Comparison of ENCODE assay signal across 17 cellular contexts in the genomic region with DNA sequence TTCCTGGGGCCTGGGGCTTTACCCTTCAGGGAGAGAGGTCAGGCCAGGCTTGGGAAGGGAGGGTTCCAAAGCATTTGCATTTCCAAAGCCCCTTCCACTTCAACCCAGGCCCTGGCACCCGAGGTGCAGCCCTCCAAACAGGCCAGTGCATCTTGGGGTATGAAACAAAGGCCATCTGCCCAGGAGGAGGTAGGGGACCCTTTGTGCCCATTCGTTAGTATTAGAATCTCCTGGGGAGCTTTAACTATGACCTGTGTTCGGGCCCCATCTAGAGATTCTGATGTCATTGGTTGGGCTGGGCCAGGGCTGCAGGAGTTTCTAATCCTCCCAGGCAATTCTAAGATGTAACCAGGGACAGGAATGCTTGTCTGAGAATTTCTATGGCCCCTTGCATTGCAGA.
DNase-seq lines count a peak whose midpoint lies in the region; ATAC-seq and TF ChIP-seq lines count a peak whose summit lies in the region.
"Had no signal": no experiment of that assay in that cellular context is flagged by ENCODE, and none has a peak within 500 bp of the region (broad histone marks: within the 10 kb centered on the region; RNA-seq: fewer than 3 reads in every experiment).

No MANE protein-coding gene starts in this region.

- intact Hi-C loops in posterior vena cava (cut with DNase I), result no loop called here

- no peak overlapping the region for H3K4me3 Mint-ChIP-seq in activated CD8-positive, alpha-beta memory T cell treated with anti-CD3 and anti-CD28 coated beads, Interleukin-2, amount 10 ng/mL, durations not matched to agents 7 days and 5 days
- H3K4me3 Mint-ChIP-seq in endodermal cell (no peak overlapping the region), HFFc6 (no peak overlapping the region)

- no peaks in the 10 kb centered on the region for H3K36me3 ChIP-seq in HEK293 (ENCODE audit: control insufficient read depth in 2 of 2, insufficient read depth in 1 of 2, low read length in 2 of 2)
- no peaks in the 10 kb centered on the region for H3K36me3 ChIP-seq in endodermal cell (ENCODE audit: control insufficient read depth, insufficient read depth, low read length)
- H3K36me3 ChIP-seq: BLaER1, HAP-1 had no signal

- TF ChIP-seq CTCF in HEK293 (tag by site-specific recombination; IDR thresholded peaks at IDR 0.05) (no peak), endodermal cell (conservative IDR thresholded peaks at IDR 0.05) (no peak), HFFc6 (IDR thresholded peaks at IDR 0.05) (no peak)

- WGBS in endodermal cell (ENCODE audit: insufficient coverage in 1 of 2, insufficient read length in 1 of 2), 2 experiments, result 17 to 55% methylated on average over 1 to 3 of the region's 3 CpGs

- CTCF ChIA-PET in activated CD8-positive, alpha-beta memory T cell treated with anti-CD3 and anti-CD28 coated beads, Interleukin-2, amount 10 ng/mL, durations not matched to agents 7 days and 5 days (lab: Charles Lee), result no interaction called here
- CTCF ChIA-PET in HEK293 (lab: Yijun Ruan, JAX), result interaction anchor here (1.3 kb wide), 1 partner anchor 10 kb away, joined by 6 read pairs; no protein-coding TSS in a partner anchor

- H3K4me3 ChIP-seq in HEK293 (ENCODE audit: low read depth, low read length) (no peak overlapping the region), endodermal cell (ENCODE audit: low read length) (no peak overlapping the region)
- H3K4me3 ChIP-seq: BLaER1, HAP-1 had no signal

- POLR2A ChIA-PET in HEK293 (lab: Yijun Ruan, JAX), result no interaction called here

- H3K4me1 ChIP-seq in HEK293 (ENCODE audit: control insufficient read depth, insufficient read depth, low read length) (no peaks in the 10 kb centered on the region), endodermal cell (ENCODE audit: control insufficient read depth, insufficient read depth, low read length) (no peaks in the 10 kb centered on the region)
- H3K4me1 ChIP-seq: HAP-1 had no signal

- peak; percentile 17 for DNase-seq in activated CD8-positive, alpha-beta memory T cell treated with anti-CD3 and anti-CD28 coated beads, Interleukin-2, amount 50 U/mL, for 48 hours
- no peak for DNase-seq in activated CD8-positive, alpha-beta memory T cell treated with anti-CD3 and anti-CD28 coated beads, Interleukin-2, amount 10 ng/mL, durations not matched to agents 7 days and 5 days
- DNase-seq in endodermal cell, result peak; percentile 47
- peak; percentile 36 for DNase-seq in posterior vena cava (ENCODE audit: low spot score)
- DNase-seq in left lobe of liver (ENCODE audit: low spot score), result no peak
- DNase-seq in NCI-H82 treated with DMSO at 0.1 percent for 48 hours (lab: John Stamatoyannopoulos, UW; ENCODE audit: unreplicated experiment), result no peak
- no peak for DNase-seq in HFFc6
- DNase-seq: 8988T, KG1, NCI-H1048, NCI-H146, NCI-H748 treated with DMSO at 0.1 percent for 48 hours, Right ventricle myocardium superior had no signal

- no peaks in the 10 kb centered on the region for H3K9me3 Mint-ChIP-seq in activated CD8-positive, alpha-beta memory T cell treated with anti-CD3 and anti-CD28 coated beads, Interleukin-2, amount 10 ng/mL, durations not matched to agents 7 days and 5 days (ENCODE audit: low read depth)
- no peaks in the 10 kb centered on the region for H3K9me3 Mint-ChIP-seq in endodermal cell
- no peaks in the 10 kb centered on the region for H3K9me3 Mint-ChIP-seq in HFFc6

- H3K9ac ChIP-seq in endodermal cell (ENCODE audit: extremely low read depth, low read length, poor library complexity, severe bottlenecking), result no peak overlapping the region
- H3K9ac ChIP-seq: BLaER1 had no signal

- H3K27ac Mint-ChIP-seq in activated CD8-positive, alpha-beta memory T cell treated with anti-CD3 and anti-CD28 coated beads, Interleukin-2, amount 10 ng/mL, durations not matched to agents 7 days and 5 days, result no peak overlapping the region
- H3K27ac Mint-ChIP-seq in endodermal cell (no peak overlapping the region), HFFc6 (no peak overlapping the region)

- H3K36me3 Mint-ChIP-seq in activated CD8-positive, alpha-beta memory T cell treated with anti-CD3 and anti-CD28 coated beads, Interleukin-2, amount 10 ng/mL, durations not matched to agents 7 days and 5 days, result no peaks in the 10 kb centered on the region
- H3K36me3 Mint-ChIP-seq in endodermal cell (ENCODE audit: low read depth), result no peaks in the 10 kb centered on the region
- no peaks in the 10 kb centered on the region for H3K36me3 Mint-ChIP-seq in HFFc6 (ENCODE audit: low read depth)

- H3K27ac ChIP-seq in HEK293 (ENCODE audit: extremely low read depth, low read depth, low read length) (no peak overlapping the region), endodermal cell (ENCODE audit: low read depth, low read length) (no peak overlapping the region)
- H3K27ac ChIP-seq: BLaER1, HL-60 had no signal

- H3K27me3 ChIP-seq in endodermal cell (ENCODE audit: control insufficient read depth, insufficient read depth, low read length, poor library complexity, severe bottlenecking), result peaks cover 22% of the 10 kb centered on the region

- peaks cover 2% of the 10 kb centered on the region for H3K4me1 Mint-ChIP-seq in activated CD8-positive, alpha-beta memory T cell treated with anti-CD3 and anti-CD28 coated beads, Interleukin-2, amount 10 ng/mL, durations not matched to agents 7 days and 5 days
- H3K4me1 Mint-ChIP-seq in endodermal cell (peaks cover 2% of the 10 kb centered on the region), HFFc6 (ENCODE audit: low read depth) (no peaks in the 10 kb centered on the region)

- no peak for ATAC-seq in activated CD8-positive, alpha-beta memory T cell treated with anti-CD3 and anti-CD28 coated beads, Interleukin-2, amount 10 ng/mL, durations not matched to agents 7 days and 5 days
- ATAC-seq in left lobe of liver, result no peak

- peaks cover 65% of the 10 kb centered on the region for H3K27me3 Mint-ChIP-seq in activated CD8-positive, alpha-beta memory T cell treated with anti-CD3 and anti-CD28 coated beads, Interleukin-2, amount 10 ng/mL, durations not matched to agents 7 days and 5 days
- H3K27me3 Mint-ChIP-seq in endodermal cell (ENCODE audit: insufficient read depth) (peaks cover 31% of the 10 kb centered on the region), HFFc6 (ENCODE audit: insufficient read depth) (peaks cover 76% of the 10 kb centered on the region)

- H3K9me3 ChIP-seq in HEK293 (ENCODE audit: control insufficient read depth, insufficient read depth, low read depth, low read length), result no peaks in the 10 kb centered on the region
- no peaks in the 10 kb centered on the region for H3K9me3 ChIP-seq in endodermal cell (ENCODE audit: control insufficient read depth, low read length)
- H3K9me3 ChIP-seq: BLaER1, HAP-1 had no signal

TF ChIP-seq in HEK293, 187 proteins besides CTCF, POLR2A, EP300 and RAD21 (continues in another document):
- no peak for TF ChIP-seq ZNF248 (tag by site-specific recombination; IDR thresholded peaks at IDR 0.05)
- no peak for TF ChIP-seq ZNF350 (tag by site-specific recombination; IDR thresholded peaks at IDR 0.05)
- TF ChIP-seq, protein P1, sequence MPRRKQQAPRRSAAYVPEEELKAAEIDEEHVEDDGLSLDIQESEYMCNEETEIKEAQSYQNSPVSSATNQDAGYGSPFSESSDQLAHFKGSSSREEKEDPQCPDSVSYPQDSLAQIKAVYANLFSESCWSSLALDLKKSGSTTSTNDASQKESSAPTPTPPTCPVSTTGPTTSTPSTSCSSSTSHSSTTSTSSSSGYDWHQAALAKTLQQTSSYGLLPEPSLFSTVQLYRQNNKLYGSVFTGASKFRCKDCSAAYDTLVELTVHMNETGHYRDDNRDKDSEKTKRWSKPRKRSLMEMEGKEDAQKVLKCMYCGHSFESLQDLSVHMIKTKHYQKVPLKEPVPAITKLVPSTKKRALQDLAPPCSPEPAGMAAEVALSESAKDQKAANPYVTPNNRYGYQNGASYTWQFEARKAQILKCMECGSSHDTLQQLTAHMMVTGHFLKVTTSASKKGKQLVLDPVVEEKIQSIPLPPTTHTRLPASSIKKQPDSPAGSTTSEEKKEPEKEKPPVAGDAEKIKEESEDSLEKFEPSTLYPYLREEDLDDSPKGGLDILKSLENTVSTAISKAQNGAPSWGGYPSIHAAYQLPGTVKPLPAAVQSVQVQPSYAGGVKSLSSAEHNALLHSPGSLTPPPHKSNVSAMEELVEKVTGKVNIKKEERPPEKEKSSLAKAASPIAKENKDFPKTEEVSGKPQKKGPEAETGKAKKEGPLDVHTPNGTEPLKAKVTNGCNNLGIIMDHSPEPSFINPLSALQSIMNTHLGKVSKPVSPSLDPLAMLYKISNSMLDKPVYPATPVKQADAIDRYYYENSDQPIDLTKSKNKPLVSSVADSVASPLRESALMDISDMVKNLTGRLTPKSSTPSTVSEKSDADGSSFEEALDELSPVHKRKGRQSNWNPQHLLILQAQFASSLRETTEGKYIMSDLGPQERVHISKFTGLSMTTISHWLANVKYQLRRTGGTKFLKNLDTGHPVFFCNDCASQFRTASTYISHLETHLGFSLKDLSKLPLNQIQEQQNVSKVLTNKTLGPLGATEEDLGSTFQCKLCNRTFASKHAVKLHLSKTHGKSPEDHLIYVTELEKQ (tag by site-specific recombination; IDR thresholded peaks at IDR 0.05; ENCODE audit: borderline replicate concordance), result no peak
- TF ChIP-seq, protein P2, sequence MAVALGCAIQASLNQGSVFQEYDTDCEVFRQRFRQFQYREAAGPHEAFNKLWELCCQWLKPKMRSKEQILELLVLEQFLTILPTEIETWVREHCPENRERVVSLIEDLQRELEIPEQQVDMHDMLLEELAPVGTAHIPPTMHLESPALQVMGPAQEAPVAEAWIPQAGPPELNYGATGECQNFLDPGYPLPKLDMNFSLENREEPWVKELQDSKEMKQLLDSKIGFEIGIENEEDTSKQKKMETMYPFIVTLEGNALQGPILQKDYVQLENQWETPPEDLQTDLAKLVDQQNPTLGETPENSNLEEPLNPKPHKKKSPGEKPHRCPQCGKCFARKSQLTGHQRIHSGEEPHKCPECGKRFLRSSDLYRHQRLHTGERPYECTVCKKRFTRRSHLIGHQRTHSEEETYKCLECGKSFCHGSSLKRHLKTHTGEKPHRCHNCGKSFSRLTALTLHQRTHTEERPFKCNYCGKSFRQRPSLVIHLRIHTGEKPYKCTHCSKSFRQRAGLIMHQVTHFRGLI (tag by site-specific recombination; IDR thresholded peaks at IDR 0.05), result peak; percentile 38; the same call in 1 of the 2 replicates

Comparison
In these comparisons a context has a peak if more than half of its experiments do, and no peak if none do; other contexts are left out.
1. DNase-seq: peak in activated CD8-positive, alpha-beta memory T cell treated with anti-CD3 and anti-CD28 coated beads, Interleukin-2, amount 50 U/mL, for 48 hours (single experiment), endodermal cell (single experiment) and posterior vena cava (single experiment); none in activated CD8-positive, alpha-beta memory T cell treated with anti-CD3 and anti-CD28 coated beads, Interleukin-2, amount 10 ng/mL, durations not matched to agents 7 days and 5 days (single experiment), left lobe of liver (single experiment), NCI-H82 treated with DMSO at 0.1 percent for 48 hours (single experiment) and HFFc6 (single experiment).